In the genomic region with DNA sequence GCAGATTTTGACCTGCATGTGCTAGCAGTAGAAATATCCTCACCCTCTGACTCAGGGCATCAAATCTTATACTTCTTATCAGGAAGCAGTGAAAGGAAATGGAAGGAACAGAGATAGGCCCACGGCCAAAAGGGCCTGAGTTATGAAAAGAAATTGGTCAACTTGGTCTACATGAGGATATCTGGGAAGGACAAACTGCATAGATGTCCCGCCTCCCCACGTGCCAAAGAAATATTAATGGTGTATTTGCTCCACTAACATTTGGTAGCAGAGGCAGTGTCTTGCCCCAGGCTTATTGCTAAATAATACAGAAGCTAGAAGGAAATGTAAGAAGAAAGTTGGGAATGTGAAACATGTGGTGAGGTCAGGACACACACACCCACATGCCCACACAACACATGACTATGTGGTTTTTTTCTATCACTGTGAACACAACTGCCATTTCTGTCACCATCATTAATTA, we compare ENCODE assay signal across 13 cellular contexts.
DNase-seq lines count a peak whose midpoint lies in the region; ATAC-seq and TF ChIP-seq lines count a peak whose summit lies in the region.
"Had no signal": no experiment of that assay in that cellular context is flagged by ENCODE, and none has a peak within 500 bp of the region (broad histone marks: within the 10 kb centered on the region; RNA-seq: fewer than 3 reads in every experiment).

No MANE protein-coding gene starts in this region.

- H3K4me1 ChIP-seq in transverse colon: peaks cover 0 to 12% (median 3%) of the 10 kb centered on the region in 4 donors
- H3K4me1 ChIP-seq: thyroid gland had no signal

- no peak for TF ChIP-seq POLR2A in transverse colon (IDR thresholded peaks at IDR 0.05)

- peak; percentile 99 for DNase-seq in NCI-H226
- peak; percentile 98 for DNase-seq in dermis blood vessel endothelial cell
- DNase-seq in kidney glomerular epithelial cell (lab: John Stamatoyannopoulos, UW): peak; percentile 19
- DNase-seq in transverse colon: peak; percentile 10
- DNase-seq in activated effector memory CD4-positive, alpha-beta T cell treated with Interleukin-2 at 50 U/mL for 16 hours: no peak
- DNase-seq in NCI-H2081 (lab: John Stamatoyannopoulos, UW): no peak
- DNase-seq: activated CD4-positive, alpha-beta T cell treated with anti-CD3 and anti-CD28 coated beads for 48 hours; DMS153; NCI-H2227 treated with DMSO at 0.1 percent for 48 hours; nucleus accumbens; SHP77 treated with DMSO at 0.1 percent for 48 hours had no signal

- intact Hi-C loops in transverse colon (cut with DNase I; ENCODE audit: low total_unique reads): no loop called here

- no peak overlapping the region for H3K27ac ChIP-seq in transverse colon
- H3K27ac ChIP-seq: thyroid gland had no signal

- in situ Hi-C loops in transverse colon (cut with MboI; ENCODE audit: low pct_ligation_motif_present in 1 of 4, low pct_unique_long_range_greater_than_20kb in 1 of 4, low sequenced_read_pairs in 3 of 4): no loop called here

- H3K36me3 ChIP-seq in transverse colon: no peaks in the 10 kb centered on the region
- H3K36me3 ChIP-seq: thyroid gland had no signal

- no peak for ATAC-seq in HG02623 (IDR thresholded peaks at IDR 0.05; ENCODE audit: unreplicated experiment)

- H3K4me3 ChIP-seq in transverse colon: no peak overlapping the region
- H3K4me3 ChIP-seq: thyroid gland had no signal

- WGBS in transverse colon (ENCODE audit: low coverage in 1 of 2), 2 donors: 41 to 52% methylated on average over 3 of the region's 3 CpGs

- no peak for TF ChIP-seq EP300 in transverse colon (IDR thresholded peaks at IDR 0.05; ENCODE audit: low read depth)

- H3K9me3 ChIP-seq in transverse colon: no peaks in the 10 kb centered on the region
- H3K9me3 ChIP-seq: thyroid gland had no signal

- no peak for TF ChIP-seq CTCF in transverse colon (IDR thresholded peaks at IDR 0.05)

- no peaks in the 10 kb centered on the region for H3K27me3 ChIP-seq in transverse colon
- H3K27me3 ChIP-seq: thyroid gland had no signal

Comparison
In these comparisons a context has a peak if more than half of its experiments do, and no peak if none do; other contexts are left out.
1. DNase-seq: peak in NCI-H226 (single experiment), dermis blood vessel endothelial cell (single experiment), kidney glomerular epithelial cell (single experiment) and transverse colon (single experiment); none in activated effector memory CD4-positive, alpha-beta T cell treated with Interleukin-2 at 50 U/mL for 16 hours (single experiment) and NCI-H2081 (0 of 2).